8 cellular contexts compared by ENCODE assay signal in genomic region chr2:223760838-223761502, GRCh38.
DNase-seq lines count a peak whose midpoint lies in the region; ATAC-seq and TF ChIP-seq lines count a peak whose summit lies in the region.

No MANE protein-coding gene starts in this region.

- no peak overlapping the region for H3K9ac ChIP-seq in OCI-LY1 (ENCODE audit: low read length)

- H3K27ac ChIP-seq in OCI-LY1 (ENCODE audit: low read depth, low read length, poor library complexity, severe bottlenecking): no peak overlapping the region
- no peak overlapping the region for H3K27ac ChIP-seq in transverse colon

- TF ChIP-seq EP300 in transverse colon (IDR thresholded peaks at IDR 0.05; ENCODE audit: low read depth): no peak

- H3K27ac Mint-ChIP-seq in activated naive CD8-positive, alpha-beta T cell treated with anti-CD3 and anti-CD28 coated beads for 36 hours: peak overlapping the region; percentile 38

- H3K36me3 ChIP-seq in OCI-LY1 (ENCODE audit: insufficient read depth, low read length): peaks cover 42% of the 10 kb centered on the region
- H3K36me3 ChIP-seq in transverse colon: peaks cover 0 to 3% (median 0%) of the 10 kb centered on the region in 4 donors

- TF ChIP-seq CTCF in OCI-LY1 (IDR thresholded peaks at IDR 0.05; ENCODE audit: low read length) (peak; percentile 40; the same call in 1 of the 2 replicates), transverse colon (IDR thresholded peaks at IDR 0.05) (no peak)

- in situ Hi-C loops in transverse colon (cut with MboI; ENCODE audit: low pct_ligation_motif_present in 1 of 4, low pct_unique_long_range_greater_than_20kb in 1 of 4, low sequenced_read_pairs in 3 of 4): no loop called here

- no peaks in the 10 kb centered on the region for H3K79me2 ChIP-seq in OCI-LY1 (ENCODE audit: insufficient read depth, low read length)

- intact Hi-C loops in Right ventricle myocardium superior (cut with DNase I) (no loop called here), Right ventricle myocardium inferior (cut with DNase I) (no loop called here), transverse colon (cut with DNase I; ENCODE audit: low total_unique reads) (no loop called here)

- H3F3A ChIP-seq in OCI-LY1 (ENCODE audit: insufficient read depth, low read length): no peaks in the 10 kb centered on the region

- H3K4me3 ChIP-seq in OCI-LY1 (ENCODE audit: low read depth, low read length, poor library complexity, severe bottlenecking) (no peak overlapping the region), transverse colon (no peak overlapping the region)

- peak; percentile 41 for ATAC-seq in Right ventricle myocardium superior (ENCODE audit: poor library complexity)
- ATAC-seq in Right ventricle myocardium inferior: no peak
- peak; percentile 72 for ATAC-seq in HG02852 (IDR thresholded peaks at IDR 0.05; ENCODE audit: unreplicated experiment)
- ATAC-seq in left lobe of liver: peak; percentile 56

- no peaks in the 10 kb centered on the region for H3K36me3 Mint-ChIP-seq in activated naive CD8-positive, alpha-beta T cell treated with anti-CD3 and anti-CD28 coated beads for 36 hours

- no peaks in the 10 kb centered on the region for H3K27me3 ChIP-seq in OCI-LY1 (ENCODE audit: insufficient read depth, low read length)
- no peaks in the 10 kb centered on the region for H3K27me3 ChIP-seq in transverse colon

- WGBS in transverse colon (ENCODE audit: low coverage in 1 of 2), 2 donors: 58 to 81% methylated on average over 5 to 8 of the region's 8 CpGs

- no peak overlapping the region for H3K4me2 ChIP-seq in OCI-LY1 (ENCODE audit: low read length)

- no peaks in the 10 kb centered on the region for H3K9me2 ChIP-seq in OCI-LY1 (ENCODE audit: low read depth, low read length)

- no peak overlapping the region for H2AFZ ChIP-seq in OCI-LY1 (ENCODE audit: low read length)

- DNase-seq in Right ventricle myocardium superior (no peak), Right ventricle myocardium inferior (ENCODE audit: missing footprints) (no peak), left lobe of liver (ENCODE audit: low spot score) (no peak), transverse colon (peak; percentile 24), Ammon's horn (ENCODE audit: low spot score) (no peak)
- DNase-seq in activated naive CD8-positive, alpha-beta T cell treated with anti-CD3 and anti-CD28 coated beads for 36 hours: peak; percentile 38

- no peak overlapping the region for H3K4me3 Mint-ChIP-seq in activated naive CD8-positive, alpha-beta T cell treated with anti-CD3 and anti-CD28 coated beads for 36 hours

- no peaks in the 10 kb centered on the region for H3K27me3 Mint-ChIP-seq in activated naive CD8-positive, alpha-beta T cell treated with anti-CD3 and anti-CD28 coated beads for 36 hours

- no peak for TF ChIP-seq POLR2A in transverse colon (IDR thresholded peaks at IDR 0.05)

- H4K20me1 ChIP-seq in OCI-LY1 (ENCODE audit: insufficient read depth, low read length): no peaks in the 10 kb centered on the region

- H3K4me1 ChIP-seq in OCI-LY1 (ENCODE audit: insufficient read depth, low read length, severe bottlenecking): no peaks in the 10 kb centered on the region
- no peaks in the 10 kb centered on the region for H3K4me1 ChIP-seq in transverse colon

- peaks cover 13% of the 10 kb centered on the region for H3K4me1 Mint-ChIP-seq in activated naive CD8-positive, alpha-beta T cell treated with anti-CD3 and anti-CD28 coated beads for 36 hours

- H3K9me3 ChIP-seq in OCI-LY1 (ENCODE audit: low read length) (no peaks in the 10 kb centered on the region), transverse colon (no peaks in the 10 kb centered on the region)

- H3K9me3 Mint-ChIP-seq in activated naive CD8-positive, alpha-beta T cell treated with anti-CD3 and anti-CD28 coated beads for 36 hours: no peaks in the 10 kb centered on the region

Comparison
In these comparisons a context has a peak if more than half of its experiments do, and no peak if none do; other contexts are left out.
1. DNase-seq: peak in activated naive CD8-positive, alpha-beta T cell treated with anti-CD3 and anti-CD28 coated beads for 36 hours (single experiment) and transverse colon (single experiment); none in Right ventricle myocardium superior (single experiment), Right ventricle myocardium inferior (single experiment), left lobe of liver (single experiment) and Ammon's horn (single experiment).